8 cellular contexts compared by ENCODE assay signal in genomic region chr6:79070206-79070825, GRCh38. TPM values are rescaled to one million over a fixed set of nuclear protein-coding genes. Genes with fewer than 3 reads are reported as not detected.
A peak's percentile ranks its signal among the peaks of the same experiment; 100 is the strongest.
DNase-seq lines count a peak whose midpoint lies in the region; ATAC-seq, FAIRE-seq and TF ChIP-seq lines count a peak whose summit lies in the region.
"Had no signal": no experiment of that assay in that cellular context is flagged by ENCODE, and none has a peak within 500 bp of the region (broad histone marks: within the 10 kb centered on the region; RNA-seq: fewer than 3 reads in every experiment).

No MANE protein-coding gene starts in this region.

- H3K4me1 Mint-ChIP-seq in osteocyte (ENCODE audit: unreplicated experiment): peaks cover 38% of the 10 kb centered on the region
- peaks cover 34% of the 10 kb centered on the region for H3K4me1 Mint-ChIP-seq in activated CD4-positive, alpha-beta T cell treated with anti-CD3 and anti-CD28 coated beads, Interleukin-2, amount 10 ng/mL, durations not matched to agents 24 days and 14 days

- H3K4me3 Mint-ChIP-seq in osteocyte (ENCODE audit: unreplicated experiment): peak overlapping the region; percentile 43
- H3K4me3 Mint-ChIP-seq in activated CD4-positive, alpha-beta T cell treated with anti-CD3 and anti-CD28 coated beads, Interleukin-2, amount 10 ng/mL, durations not matched to agents 24 days and 14 days: no peak overlapping the region

- peaks cover 9% of the 10 kb centered on the region for H3K36me3 Mint-ChIP-seq in osteocyte (ENCODE audit: unreplicated experiment)
- H3K36me3 Mint-ChIP-seq in activated CD4-positive, alpha-beta T cell treated with anti-CD3 and anti-CD28 coated beads, Interleukin-2, amount 10 ng/mL, durations not matched to agents 24 days and 14 days (ENCODE audit: low read depth): peaks cover 16% of the 10 kb centered on the region

- intact Hi-C loops in activated CD4-positive, alpha-beta T cell treated with anti-CD3 and anti-CD28 coated beads, Interleukin-2, amount 10 ng/mL, durations not matched to agents 24 days and 14 days (cut with micrococcal nuclease): loop anchor here (10.0 kb wide), 1 partner anchor 394 kb away; no protein-coding TSS in a partner anchor

- peak overlapping the region; percentile 88 for H3K27ac Mint-ChIP-seq in osteocyte (ENCODE audit: unreplicated experiment)
- H3K27ac Mint-ChIP-seq in activated CD4-positive, alpha-beta T cell treated with anti-CD3 and anti-CD28 coated beads, Interleukin-2, amount 10 ng/mL, durations not matched to agents 24 days and 14 days: no peak overlapping the region

- no peaks in the 10 kb centered on the region for H3K9me3 Mint-ChIP-seq in osteocyte (ENCODE audit: unreplicated experiment)
- H3K9me3 Mint-ChIP-seq in activated CD4-positive, alpha-beta T cell treated with anti-CD3 and anti-CD28 coated beads, Interleukin-2, amount 10 ng/mL, durations not matched to agents 24 days and 14 days: no peaks in the 10 kb centered on the region

- DNase-seq in H54 (ENCODE audit: insufficient read length, low spot score) (no peak), osteocyte (ENCODE audit: extremely low spot score, unreplicated experiment) (no peak), superior temporal gyrus (ENCODE audit: extremely low spot score) (no peak), NCI-H128 (lab: John Stamatoyannopoulos, UW; ENCODE audit: unreplicated experiment) (no peak)
- DNase-seq in activated CD4-positive, alpha-beta T cell treated with anti-CD3 and anti-CD28 coated beads, Interleukin-2, amount 10 ng/mL, durations not matched to agents 24 days and 14 days: no peak
- DNase-seq: dorsolateral prefrontal cortex had no signal

- no peak for TF ChIP-seq POLR2A in H54 (IDR thresholded peaks at IDR 0.05; ENCODE audit: low read depth, low read length)

- peak; percentile 74 for FAIRE-seq in H54 (lab: Jason Lieb, UNC)

- no peak for TF ChIP-seq CTCF in osteocyte (IDR thresholded peaks at IDR 0.05)

- ATAC-seq in GM18868 (IDR thresholded peaks at IDR 0.05; ENCODE audit: unreplicated experiment) (peak; percentile 86), HG03575 (IDR thresholded peaks at IDR 0.05; ENCODE audit: extremely low read depth, insufficient number of reproducible peaks, low FRiP score, unreplicated experiment) (peak; percentile 52)

- no peaks in the 10 kb centered on the region for H3K27me3 Mint-ChIP-seq in osteocyte (ENCODE audit: unreplicated experiment)
- H3K27me3 Mint-ChIP-seq in activated CD4-positive, alpha-beta T cell treated with anti-CD3 and anti-CD28 coated beads, Interleukin-2, amount 10 ng/mL, durations not matched to agents 24 days and 14 days: no peaks in the 10 kb centered on the region

RNA-seq across cellular contexts. Expression of gene PHIP, which starts 7.7 kb away (rescaled TPM):
- 22.1 and 22.8 TPM in 2 replicates for total RNA-seq in osteocyte
- 33.9 and 34.1 TPM in 2 replicates for total RNA-seq in activated CD4-positive, alpha-beta T cell treated with anti-CD3 and anti-CD28 coated beads, Interleukin-2, amount 10 ng/mL, durations not matched to agents 24 days and 14 days
